15 cellular contexts compared by ENCODE assay signal in genomic region chr12:120851939-120852338, GRCh38.
DNase-seq lines count a peak whose midpoint lies in the region; ATAC-seq and TF ChIP-seq lines count a peak whose summit lies in the region.
"Had no signal": no experiment of that assay in that cellular context is flagged by ENCODE, and none has a peak within 500 bp of the region (broad histone marks: within the 10 kb centered on the region; RNA-seq: fewer than 3 reads in every experiment).

No MANE protein-coding gene starts in this region.

- H4K20me1 ChIP-seq in DOHH2 (ENCODE audit: control insufficient read depth, insufficient read depth, low read depth, low read length): peaks cover 11% of the 10 kb centered on the region

- peaks cover 71% of the 10 kb centered on the region for H3K4me1 ChIP-seq in DOHH2 (ENCODE audit: control insufficient read depth, low read length)
- H3K4me1 ChIP-seq: BE2C had no signal

- peak overlapping the region; percentile 57 for H3K4me2 ChIP-seq in DOHH2 (ENCODE audit: low read length)

- peak overlapping the region; percentile 23 for H3K27ac Mint-ChIP-seq in dendritic cell treated with granulocyte-macrophage colony-stimulating factor and Interleukin-4, amounts not matched to agents 40 ng/mL and 50 ng/mL, for 4 days
- peak overlapping the region; percentile 74 for H3K27ac Mint-ChIP-seq in stimulated activated memory B cell treated with anti-CD40 and anti-IgM and Interleukin-4, amounts not matched to agents 10 μg/mL and 1 μg/mL and 100 μg/mL, for 72 hours

- no peaks in the 10 kb centered on the region for H3K9me2 ChIP-seq in DOHH2 (replicated peaks; ENCODE audit: control insufficient read depth, low read length)

- no peaks in the 10 kb centered on the region for H3K27me3 ChIP-seq in DOHH2 (ENCODE audit: control insufficient read depth, low read length)
- H3K27me3 ChIP-seq: BE2C, Peyer's patch had no signal

- TF ChIP-seq CTCF in DOHH2 (IDR thresholded peaks at IDR 0.05; ENCODE audit: low read depth, low read length, poor library complexity, severe bottlenecking): no peak

- peak overlapping the region; percentile 27; the same call in 1 of the 2 replicates for H3K27ac ChIP-seq in DOHH2 (ENCODE audit: low read depth, low read length)

- intact Hi-C loops in dendritic cell treated with granulocyte-macrophage colony-stimulating factor and Interleukin-4, amounts not matched to agents 40 ng/mL and 50 ng/mL, for 4 days (cut with micrococcal nuclease): no loop called here

- peak overlapping the region; percentile 23; the same call in 1 of the 2 replicates for H3K4me3 ChIP-seq in DOHH2 (ENCODE audit: low read length)
- H3K4me3 ChIP-seq: Peyer's patch had no signal

- H3K9me3 Mint-ChIP-seq in dendritic cell treated with granulocyte-macrophage colony-stimulating factor and Interleukin-4, amounts not matched to agents 40 ng/mL and 50 ng/mL, for 4 days: no peaks in the 10 kb centered on the region
- no peaks in the 10 kb centered on the region for H3K9me3 Mint-ChIP-seq in stimulated activated memory B cell treated with anti-CD40 and anti-IgM and Interleukin-4, amounts not matched to agents 10 μg/mL and 1 μg/mL and 100 μg/mL, for 72 hours

- H3K4me1 Mint-ChIP-seq in dendritic cell treated with granulocyte-macrophage colony-stimulating factor and Interleukin-4, amounts not matched to agents 40 ng/mL and 50 ng/mL, for 4 days (ENCODE audit: low read depth): peaks cover 52% of the 10 kb centered on the region
- peaks cover 62% of the 10 kb centered on the region for H3K4me1 Mint-ChIP-seq in stimulated activated memory B cell treated with anti-CD40 and anti-IgM and Interleukin-4, amounts not matched to agents 10 μg/mL and 1 μg/mL and 100 μg/mL, for 72 hours

- no peaks in the 10 kb centered on the region for H3K27me3 Mint-ChIP-seq in dendritic cell treated with granulocyte-macrophage colony-stimulating factor and Interleukin-4, amounts not matched to agents 40 ng/mL and 50 ng/mL, for 4 days
- no peaks in the 10 kb centered on the region for H3K27me3 Mint-ChIP-seq in stimulated activated memory B cell treated with anti-CD40 and anti-IgM and Interleukin-4, amounts not matched to agents 10 μg/mL and 1 μg/mL and 100 μg/mL, for 72 hours

- peak; percentile 20 for DNase-seq in NAMALWA (ENCODE audit: low spot score)
- no peak for DNase-seq in SW 1271 (lab: John Stamatoyannopoulos, UW)
- no peak for DNase-seq in dedifferentiated amniotic fluid mesenchymal stem cell (ENCODE audit: extremely low spot score)
- no peak for DNase-seq in C1 segment of cervical spinal cord (lab: John Stamatoyannopoulos, UW)
- DNase-seq: BE2C, DMS153, KG1, NCI-H187 treated with DMSO at 0.1 percent for 48 hours, NCI-H446, SHP77 had no signal

- no peaks in the 10 kb centered on the region for H3K36me3 Mint-ChIP-seq in dendritic cell treated with granulocyte-macrophage colony-stimulating factor and Interleukin-4, amounts not matched to agents 40 ng/mL and 50 ng/mL, for 4 days (ENCODE audit: low read depth)
- H3K36me3 Mint-ChIP-seq in stimulated activated memory B cell treated with anti-CD40 and anti-IgM and Interleukin-4, amounts not matched to agents 10 μg/mL and 1 μg/mL and 100 μg/mL, for 72 hours: no peaks in the 10 kb centered on the region

- ATAC-seq in stimulated activated memory B cell treated with anti-CD40 and anti-IgM and Interleukin-4, amounts not matched to agents 10 μg/mL and 1 μg/mL and 100 μg/mL, for 72 hours: no peak
- ATAC-seq: HCT116 had no signal

- no peaks in the 10 kb centered on the region; the same call in 1 of the 2 replicates for H3F3A ChIP-seq in DOHH2 (ENCODE audit: control insufficient read depth, insufficient read depth)

- peaks cover 77% of the 10 kb centered on the region for H3K79me2 ChIP-seq in DOHH2 (ENCODE audit: control insufficient read depth, low read length)

- no peaks in the 10 kb centered on the region for H3K9me3 ChIP-seq in DOHH2 (ENCODE audit: control insufficient read depth, insufficient read depth, low read length)
- H3K9me3 ChIP-seq: BE2C, Peyer's patch had no signal

- no peak overlapping the region for H3K4me3 Mint-ChIP-seq in dendritic cell treated with granulocyte-macrophage colony-stimulating factor and Interleukin-4, amounts not matched to agents 40 ng/mL and 50 ng/mL, for 4 days
- H3K4me3 Mint-ChIP-seq in stimulated activated memory B cell treated with anti-CD40 and anti-IgM and Interleukin-4, amounts not matched to agents 10 μg/mL and 1 μg/mL and 100 μg/mL, for 72 hours: no peak overlapping the region

- H3K36me3 ChIP-seq in DOHH2 (ENCODE audit: control insufficient read depth, low read length): no peaks in the 10 kb centered on the region; the same call in 1 of the 2 replicates
- H3K36me3 ChIP-seq: BE2C, Peyer's patch had no signal
